In the genomic region with DNA sequence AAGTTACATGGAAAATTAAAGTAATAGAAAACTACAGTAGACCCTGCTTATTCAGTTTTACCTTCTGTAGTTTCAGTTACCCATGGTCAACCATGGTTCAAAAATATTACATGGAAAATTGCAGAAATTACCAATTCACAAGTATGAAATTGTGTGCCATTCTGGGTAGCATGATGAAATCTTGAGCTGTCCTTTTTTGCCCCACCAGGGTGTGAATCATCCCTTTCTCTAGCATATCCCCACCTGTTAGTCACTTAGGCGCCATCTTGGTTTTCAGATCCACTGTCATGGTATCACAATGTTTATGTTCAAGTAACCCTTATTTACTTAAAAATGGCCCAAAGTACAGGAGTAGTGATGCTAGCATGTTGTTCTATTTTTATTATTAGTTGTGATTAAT, we compare ENCODE assay signal across 25 cellular contexts.
"Had no signal": no experiment of that assay in that cellular context is flagged by ENCODE, and none has a peak within 500 bp of the region (broad histone marks: within the 10 kb centered on the region; RNA-seq: fewer than 3 reads in every experiment).

No MANE protein-coding gene starts in this region.

- H3K4me1 ChIP-seq: SJCRH30 had no signal

- H3K27ac Mint-ChIP-seq: activated CD4-positive, alpha-beta T cell treated with anti-CD3 and anti-CD28 coated beads, Interleukin-2, amount 10 ng/mL, durations not matched to agents 7 days and 5 days; activated naive CD4-positive, alpha-beta T cell treated with anti-CD3 and anti-CD28 coated beads, Interleukin-2, amount 10 ng/mL, durations not matched to agents 7 days and 5 days; activated naive CD8-positive, alpha-beta T cell treated with anti-CD3 and anti-CD28 coated beads for 36 hours; IgD-negative memory B cell; T-helper 1 cell treated with Interleukin-12 subunit alpha and Interleukin-12 subunit beta and Interleukin-4 antibody, amounts not matched to agents 30 μg/mL and 1 μg/mL, for 36 hours; WTC11 had no signal

- H3K4me3 Mint-ChIP-seq: activated CD4-positive, alpha-beta T cell treated with anti-CD3 and anti-CD28 coated beads, Interleukin-2, amount 10 ng/mL, durations not matched to agents 7 days and 5 days; activated naive CD4-positive, alpha-beta T cell treated with anti-CD3 and anti-CD28 coated beads, Interleukin-2, amount 10 ng/mL, durations not matched to agents 7 days and 5 days; activated naive CD8-positive, alpha-beta T cell treated with anti-CD3 and anti-CD28 coated beads for 36 hours; activated T-cell treated with anti-CD3 and anti-CD28 coated beads, Interleukin-2, amount 50 U/mL, for 4 hours; IgD-negative memory B cell; T-helper 1 cell treated with Interleukin-12 subunit alpha and Interleukin-12 subunit beta and Interleukin-4 antibody, amounts not matched to agents 30 μg/mL and 1 μg/mL, for 36 hours; WTC11 had no signal

- H3K27me3 ChIP-seq: brain microvascular endothelial cell, MG63, SJCRH30 had no signal

- DNase-seq: activated CD4-positive, alpha-beta T cell treated with anti-CD3 and anti-CD28 coated beads, Interleukin-2, amount 10 ng/mL, durations not matched to agents 7 days and 5 days; activated CD4-positive, CD25-positive, alpha-beta regulatory T cell treated with anti-CD3 and anti-CD28 coated beads, Interleukin-2, amount 50 U/mL, for 72 hours; activated gamma-delta T cell; activated naive CD4-positive, alpha-beta T cell treated with anti-CD3 and anti-CD28 coated beads, Interleukin-2, amount 10 ng/mL, durations not matched to agents 7 days and 5 days; activated naive CD8-positive, alpha-beta T cell treated with anti-CD3 and anti-CD28 coated beads for 36 hours; activated T-cell treated with anti-CD3 and anti-CD28 coated beads, Interleukin-2, amount 50 U/mL, for 4 hours; brain microvascular endothelial cell; MG63; NCI-H1092; NCI-H1417; NCI-H1930; NCI-H2107; NCI-H2171 treated with DMSO at 0.1 percent for 48 hours; NCI-H226; NCI-H510A; NCI-H69; NK-92 treated with Interleukin-12 subunit alpha and Interleukin-12 subunit beta, amount 100 ng/mL, for 24 hours; OCI-M1; Right ventricle myocardium superior; SJCRH30 had no signal

- H3K36me3 ChIP-seq: brain microvascular endothelial cell, cardiac muscle cell, MG63, SJCRH30 had no signal

- H3K4me3 ChIP-seq: cardiac muscle cell, MG63, SJCRH30 had no signal

- ATAC-seq: activated T-cell treated with anti-CD3 and anti-CD28 coated beads, Interleukin-2, amount 50 U/mL, for 4 hours; Panc1; WTC11 had no signal
